9 cellular contexts compared by ENCODE assay signal in the genomic region with DNA sequence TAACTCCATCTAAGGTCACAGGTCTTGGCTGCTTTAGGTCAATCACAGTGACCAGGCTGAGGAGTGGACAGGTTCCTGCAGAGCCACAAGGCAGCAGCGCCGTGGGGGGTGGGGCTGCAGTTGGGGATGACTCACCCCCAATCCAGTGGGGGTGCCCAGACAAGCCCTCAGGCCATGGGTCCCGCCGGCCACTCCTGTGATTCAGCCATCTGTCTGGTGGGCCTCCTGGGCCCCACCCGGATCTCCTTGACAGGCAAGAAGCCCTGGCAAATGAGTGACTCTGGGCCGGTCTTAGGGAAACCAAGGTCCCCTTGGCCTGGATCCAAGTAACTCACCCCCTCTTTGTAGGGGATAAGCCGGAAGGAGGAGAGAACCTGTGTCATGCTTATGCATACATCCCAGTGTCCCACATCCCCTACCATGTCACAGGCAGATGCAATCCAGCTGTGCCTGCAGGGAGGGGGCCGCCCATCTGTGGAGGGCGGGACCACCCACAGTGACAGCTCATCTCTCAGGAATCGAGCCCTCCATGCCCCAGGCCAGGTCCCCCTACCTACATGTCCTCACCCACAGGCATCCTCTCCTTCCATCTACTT. TPM values are rescaled to one million over a fixed set of nuclear protein-coding genes. Genes with fewer than 3 reads are reported as not detected.
A peak's percentile ranks its signal among the peaks of the same experiment; 100 is the strongest.
DNase-seq lines count a peak whose midpoint lies in the region; ATAC-seq and TF ChIP-seq lines count a peak whose summit lies in the region.
"Had no signal": no experiment of that assay in that cellular context is flagged by ENCODE, and none has a peak within 500 bp of the region (broad histone marks: within the 10 kb centered on the region; RNA-seq: fewer than 3 reads in every experiment).

No MANE protein-coding gene starts in this region.

- H3K36me3 Mint-ChIP-seq in activated CD8-positive, alpha-beta memory T cell treated with anti-CD3 and anti-CD28 coated beads, Interleukin-2, amount 10 ng/mL, durations not matched to agents 7 days and 5 days = peaks cover 5% of the 10 kb centered on the region
- H3K36me3 Mint-ChIP-seq in MCF 10A (ENCODE audit: insufficient read depth, unreplicated experiment) = peaks cover 30% of the 10 kb centered on the region

- 22% methylated on average over 10 of the region's 10 CpGs for WGBS in urinary bladder

- peaks cover 7% of the 10 kb centered on the region for H3K36me3 ChIP-seq in kidney epithelial cell (ENCODE audit: control insufficient read depth, insufficient read depth, low read length)
- peaks cover 1% of the 10 kb centered on the region for H3K36me3 ChIP-seq in urinary bladder (ENCODE audit: insufficient read depth)

- H3K4me3 ChIP-seq in kidney epithelial cell (ENCODE audit: low read depth, low read length) (peak overlapping the region; percentile 64), urinary bladder (ENCODE audit: low read depth, low read length) (no peak overlapping the region)

- peak; percentile 7 for ATAC-seq in activated CD8-positive, alpha-beta memory T cell treated with anti-CD3 and anti-CD28 coated beads, Interleukin-2, amount 10 ng/mL, durations not matched to agents 7 days and 5 days
- no peak for ATAC-seq in GM18505 (IDR thresholded peaks at IDR 0.05; ENCODE audit: unreplicated experiment)

- POLR2A ChIA-PET in MCF 10A (lab: Yijun Ruan, JAX) = interaction anchor here (0.6 to 8.9 kb wide), 12 partner anchors 11 to 372 kb away, joined by 3 to 107 read pairs (median 6); partner anchors contain the start of genes CAMP, CCDC51, CELSR3 and PFKFB4

- no peak for DNase-seq in activated CD8-positive, alpha-beta memory T cell treated with anti-CD3 and anti-CD28 coated beads, Interleukin-2, amount 10 ng/mL, durations not matched to agents 7 days and 5 days
- DNase-seq in activated CD8-positive, alpha-beta memory T cell treated with anti-CD3 and anti-CD28 coated beads, Interleukin-2, amount 50 U/mL, for 48 hours = no peak
- DNase-seq in MCF 10A (ENCODE audit: unreplicated experiment) = peak; percentile 85
- DNase-seq in kidney epithelial cell (ENCODE audit: low read depth) = peak; percentile 92
- no peak for DNase-seq in T-helper 2 cell
- no peak for DNase-seq in NCI-H1048 (lab: John Stamatoyannopoulos, UW)

- CTCF ChIA-PET in activated CD8-positive, alpha-beta memory T cell treated with anti-CD3 and anti-CD28 coated beads, Interleukin-2, amount 10 ng/mL, durations not matched to agents 7 days and 5 days (lab: Charles Lee) = no interaction called here
- CTCF ChIA-PET in MCF 10A (lab: Yijun Ruan, JAX) = no interaction called here

- H3K27me3 ChIP-seq in kidney epithelial cell (ENCODE audit: control insufficient read depth, insufficient read depth, low read length) = no peaks in the 10 kb centered on the region

- intact Hi-C loops in MCF 10A (cut with micrococcal nuclease) = no loop called here

- H3K4me1 ChIP-seq in urinary bladder (ENCODE audit: insufficient read depth) = no peaks in the 10 kb centered on the region

- peak overlapping the region; percentile 39 for H3K27ac ChIP-seq in urinary bladder (ENCODE audit: low read depth)
- H3K27ac ChIP-seq: SK-N-MC had no signal

- no TSS peak for BruUV-seq in MCF 10A (replicated peaks; lab: Mats Ljungman, UMichigan)

- no peak overlapping the region for H3K4me3 Mint-ChIP-seq in activated CD8-positive, alpha-beta memory T cell treated with anti-CD3 and anti-CD28 coated beads, Interleukin-2, amount 10 ng/mL, durations not matched to agents 7 days and 5 days
- peak overlapping the region; percentile 48 for H3K4me3 Mint-ChIP-seq in MCF 10A (ENCODE audit: unreplicated experiment)

- TF ChIP-seq POLR2A in GM18505 (IDR thresholded peaks at IDR 0.05; ENCODE audit: borderline replicate concordance, extremely low read depth, insufficient read depth, insufficient read length) = no peak

- no peaks in the 10 kb centered on the region for H3K9me3 Mint-ChIP-seq in activated CD8-positive, alpha-beta memory T cell treated with anti-CD3 and anti-CD28 coated beads, Interleukin-2, amount 10 ng/mL, durations not matched to agents 7 days and 5 days (ENCODE audit: low read depth)
- H3K9me3 Mint-ChIP-seq in MCF 10A (ENCODE audit: unreplicated experiment) = no peaks in the 10 kb centered on the region

- no peak overlapping the region for H3K27ac Mint-ChIP-seq in activated CD8-positive, alpha-beta memory T cell treated with anti-CD3 and anti-CD28 coated beads, Interleukin-2, amount 10 ng/mL, durations not matched to agents 7 days and 5 days
- H3K27ac Mint-ChIP-seq in MCF 10A (ENCODE audit: low read depth, unreplicated experiment) = peak overlapping the region; percentile 68

- peaks cover 25% of the 10 kb centered on the region for H3K27me3 Mint-ChIP-seq in activated CD8-positive, alpha-beta memory T cell treated with anti-CD3 and anti-CD28 coated beads, Interleukin-2, amount 10 ng/mL, durations not matched to agents 7 days and 5 days
- H3K27me3 Mint-ChIP-seq in MCF 10A (ENCODE audit: insufficient read depth, unreplicated experiment) = no peaks in the 10 kb centered on the region

- TF ChIP-seq CTCF in MCF 10A (IDR thresholded peaks at IDR 0.05; ENCODE audit: unreplicated experiment) = no peak
- no peak for TF ChIP-seq CTCF in kidney epithelial cell (IDR thresholded peaks at IDR 0.05; ENCODE audit: insufficient read depth, low read length, poor library complexity, severe bottlenecking)

- no peaks in the 10 kb centered on the region for H3K4me1 Mint-ChIP-seq in activated CD8-positive, alpha-beta memory T cell treated with anti-CD3 and anti-CD28 coated beads, Interleukin-2, amount 10 ng/mL, durations not matched to agents 7 days and 5 days
- H3K4me1 Mint-ChIP-seq in MCF 10A (ENCODE audit: insufficient read depth, unreplicated experiment) = peaks cover 51% of the 10 kb centered on the region

RNA-seq across cellular contexts. Expression of gene COL7A1, which starts 0.5 kb away (rescaled TPM):
- 1 to 10 TPM; 1.1 TPM for total RNA-seq in activated CD8-positive, alpha-beta memory T cell treated with anti-CD3 and anti-CD28 coated beads, Interleukin-2, amount 10 ng/mL, durations not matched to agents 7 days and 5 days
- total RNA-seq in MCF 10A (2022) (44.2 and 60.5 TPM in 2 replicates), kidney epithelial cell (337 and 348 TPM in 2 replicates), urinary bladder (20.0 TPM)
- polyA plus RNA-seq in urinary bladder = 19.7 TPM

RNA-seq across cellular contexts. Expression of gene UQCRC1, which starts 13.8 kb away (rescaled TPM):
- 100 to 1,000 TPM; 201 to 220 TPM for total RNA-seq in activated CD8-positive, alpha-beta memory T cell treated with anti-CD3 and anti-CD28 coated beads, Interleukin-2, amount 10 ng/mL, durations not matched to agents 7 days and 5 days
- 383 and 413 TPM in 2 replicates for total RNA-seq in MCF 10A (2022)
- 413 and 435 TPM in 2 replicates for total RNA-seq in kidney epithelial cell
- total RNA-seq in urinary bladder = 82.4 TPM
- 282 TPM for polyA plus RNA-seq in urinary bladder

RNA-seq across cellular contexts. Expression of gene TMEM89, which starts 25.9 kb away (rescaled TPM):
- under 1 TPM in 1 of 2 experiments, not detected in 1; 0.73 TPM for total RNA-seq in activated CD8-positive, alpha-beta memory T cell treated with anti-CD3 and anti-CD28 coated beads, Interleukin-2, amount 10 ng/mL, durations not matched to agents 7 days and 5 days
- not detected in 2 replicates for total RNA-seq in MCF 10A (2022)
- total RNA-seq in kidney epithelial cell = not detected in 2 replicates
- not detected for total RNA-seq in urinary bladder
- polyA plus RNA-seq in urinary bladder = not detected

RNA-seq across cellular contexts. Expression of gene UCN2, which starts 32.0 kb away (rescaled TPM):
- total RNA-seq in activated CD8-positive, alpha-beta memory T cell treated with anti-CD3 and anti-CD28 coated beads, Interleukin-2, amount 10 ng/mL, durations not matched to agents 7 days and 5 days = not detected
- total RNA-seq in MCF 10A (2022) = 1.5 and 3.8 TPM in 2 replicates
- total RNA-seq in kidney epithelial cell = 26.1 and 39.1 TPM in 2 replicates
- total RNA-seq in urinary bladder = 0.69 TPM
- polyA plus RNA-seq in urinary bladder = 0.81 TPM

RNA-seq across cellular contexts. Expression of gene PFKFB4, which starts 39.0 kb away (rescaled TPM):
- total RNA-seq in activated CD8-positive, alpha-beta memory T cell treated with anti-CD3 and anti-CD28 coated beads, Interleukin-2, amount 10 ng/mL, durations not matched to agents 7 days and 5 days = 10 to 100 TPM; 12.2 to 26.9 TPM
- total RNA-seq in MCF 10A (2022) (3.4 and 4.6 TPM in 2 replicates), kidney epithelial cell (22.4 and 24.1 TPM in 2 replicates), urinary bladder (4.7 TPM)
- polyA plus RNA-seq in urinary bladder = 2.4 TPM

Comparison
In these comparisons a context has a peak if more than half of its experiments do, and no peak if none do; other contexts are left out.
1. DNase-seq: peak in MCF 10A (single experiment) and kidney epithelial cell (single experiment); none in activated CD8-positive, alpha-beta memory T cell treated with anti-CD3 and anti-CD28 coated beads, Interleukin-2, amount 10 ng/mL, durations not matched to agents 7 days and 5 days (single experiment), activated CD8-positive, alpha-beta memory T cell treated with anti-CD3 and anti-CD28 coated beads, Interleukin-2, amount 50 U/mL, for 48 hours (single experiment), T-helper 2 cell (0 of 5) and NCI-H1048 (single experiment).